8 cellular contexts compared by ENCODE assay signal in genomic region chr1:45306319-45306718, GRCh38. TPM values are rescaled to one million over a fixed set of nuclear protein-coding genes. Genes with fewer than 3 reads are reported as not detected.
DNase-seq lines count a peak whose midpoint lies in the region; ATAC-seq and TF ChIP-seq lines count a peak whose summit lies in the region.
"Had no signal": no experiment of that assay in that cellular context is flagged by ENCODE, and none has a peak within 500 bp of the region (broad histone marks: within the 10 kb centered on the region; RNA-seq: fewer than 3 reads in every experiment).

No MANE protein-coding gene starts in this region.

- DNase-seq in GM13977 (ENCODE audit: low spot score) (peak; percentile 70), M059J (ENCODE audit: low read depth) (peak; percentile 38), chondrocyte (ENCODE audit: low spot score) (no peak), mesothelial cell of epicardium (ENCODE audit: low spot score in 2 of 2, unreplicated experiment in 2 of 2) (no peak)
- DNase-seq in activated naive CD8-positive, alpha-beta T cell treated with anti-CD3 and anti-CD28 coated beads, Interleukin-2, amount 50 U/mL, for 24 hours = peak; percentile 62
- DNase-seq in stimulated activated CD4-positive, alpha-beta T cell treated with anti-CD3 and anti-CD28 coated beads, Interleukin-2, amount 100 ng/mL, for 48 hours = peak; percentile 36 to 44
- DNase-seq: NCI-H446 had no signal

- H3K4me3 Mint-ChIP-seq in activated naive CD8-positive, alpha-beta T cell treated with anti-CD3 and anti-CD28 coated beads, Interleukin-2, amount 50 U/mL, for 24 hours = peak overlapping the region; percentile 92
- H3K4me3 Mint-ChIP-seq in chondrocyte (ENCODE audit: unreplicated experiment) = no peak overlapping the region
- no peak overlapping the region for H3K4me3 Mint-ChIP-seq in mesothelial cell of epicardium

- H3K4me1 Mint-ChIP-seq in activated naive CD8-positive, alpha-beta T cell treated with anti-CD3 and anti-CD28 coated beads, Interleukin-2, amount 50 U/mL, for 24 hours = peaks cover 42% of the 10 kb centered on the region
- H3K4me1 Mint-ChIP-seq in chondrocyte (ENCODE audit: low read depth) (peaks cover 12% of the 10 kb centered on the region), mesothelial cell of epicardium (peaks cover 15% of the 10 kb centered on the region)

- in situ Hi-C loops in GM13977 (cut with MboI; ENCODE audit: low pct_unique_long_range_greater_than_20kb, low sequenced_read_pairs, unreplicated experiment) = loop anchor here (10.0 to 25.0 kb wide), 2 partner anchors 58 to 469 kb away; partner anchors contain the start of gene PTCH2

- no peaks in the 10 kb centered on the region for H3K9me3 Mint-ChIP-seq in activated naive CD8-positive, alpha-beta T cell treated with anti-CD3 and anti-CD28 coated beads, Interleukin-2, amount 50 U/mL, for 24 hours
- H3K9me3 Mint-ChIP-seq in chondrocyte (ENCODE audit: low read depth) (no peaks in the 10 kb centered on the region), mesothelial cell of epicardium (no peaks in the 10 kb centered on the region)

- no peak for TF ChIP-seq CTCF in GM13977 (IDR thresholded peaks at IDR 0.05; ENCODE audit: extremely low read depth, insufficient read depth, missing control alignments)
- no peak for TF ChIP-seq CTCF in chondrocyte (IDR thresholded peaks at IDR 0.05)
- TF ChIP-seq CTCF in mesothelial cell of epicardium (IDR thresholded peaks at IDR 0.05; ENCODE audit: unreplicated experiment) = no peak

- H3K27ac Mint-ChIP-seq in activated naive CD8-positive, alpha-beta T cell treated with anti-CD3 and anti-CD28 coated beads, Interleukin-2, amount 50 U/mL, for 24 hours = peak overlapping the region; percentile 97
- no peak overlapping the region for H3K27ac Mint-ChIP-seq in chondrocyte (ENCODE audit: unreplicated experiment)
- no peak overlapping the region for H3K27ac Mint-ChIP-seq in mesothelial cell of epicardium

- ATAC-seq in activated naive CD8-positive, alpha-beta T cell treated with anti-CD3 and anti-CD28 coated beads, Interleukin-2, amount 50 U/mL, for 24 hours = peak; percentile 70
- ATAC-seq in HG02588 (IDR thresholded peaks at IDR 0.05; ENCODE audit: unreplicated experiment) = no peak

- no peaks in the 10 kb centered on the region for H3K27me3 Mint-ChIP-seq in activated naive CD8-positive, alpha-beta T cell treated with anti-CD3 and anti-CD28 coated beads, Interleukin-2, amount 50 U/mL, for 24 hours
- H3K27me3 Mint-ChIP-seq in chondrocyte (ENCODE audit: low read depth) (no peaks in the 10 kb centered on the region), mesothelial cell of epicardium (ENCODE audit: low read depth) (no peaks in the 10 kb centered on the region)

- H3K36me3 Mint-ChIP-seq in activated naive CD8-positive, alpha-beta T cell treated with anti-CD3 and anti-CD28 coated beads, Interleukin-2, amount 50 U/mL, for 24 hours (ENCODE audit: low read depth) = no peaks in the 10 kb centered on the region
- H3K36me3 Mint-ChIP-seq in chondrocyte (ENCODE audit: low read depth) (no peaks in the 10 kb centered on the region), mesothelial cell of epicardium (no peaks in the 10 kb centered on the region)

RNA-seq across cellular contexts. Expression of gene HPDL, which starts 20.4 kb away (rescaled TPM):
- not detected in 2 replicates for total RNA-seq in M059J (2014; rRNA removed; shearing (Covaris generic))
- 0.34 to 1.0 TPM (median 0.49 TPM) in 3 replicates for total RNA-seq in chondrocyte
- 2.1 to 2.8 TPM (median 2.4 TPM) in 3 replicates for total RNA-seq in mesothelial cell of epicardium

RNA-seq across cellular contexts. Expression of gene TOE1, which starts 33.7 kb away (rescaled TPM):
- 19.2 and 20.9 TPM in 2 replicates for total RNA-seq in M059J (2014; rRNA removed; shearing (Covaris generic))
- total RNA-seq in chondrocyte (5.2 to 6.2 TPM (median 5.5 TPM) in 3 replicates), mesothelial cell of epicardium (10.9 to 14.0 TPM (median 13.2 TPM) in 3 replicates)

RNA-seq across cellular contexts. Expression of gene MUTYH, which starts 33.9 kb away (rescaled TPM):
- total RNA-seq in M059J (2014; rRNA removed; shearing (Covaris generic)) = 7.2 and 17.1 TPM in 2 replicates
- total RNA-seq in chondrocyte (12.1 to 20.6 TPM (median 12.8 TPM) in 3 replicates), mesothelial cell of epicardium (39.5 to 43.1 TPM (median 43.0 TPM) in 3 replicates)

Comparison
In these comparisons a context has a peak if more than half of its experiments do, and no peak if none do; other contexts are left out.
1. DNase-seq: peak in GM13977 (single experiment), M059J (single experiment), activated naive CD8-positive, alpha-beta T cell treated with anti-CD3 and anti-CD28 coated beads, Interleukin-2, amount 50 U/mL, for 24 hours (single experiment) and stimulated activated CD4-positive, alpha-beta T cell treated with anti-CD3 and anti-CD28 coated beads, Interleukin-2, amount 100 ng/mL, for 48 hours (2 of 2); none in chondrocyte (single experiment) and mesothelial cell of epicardium (0 of 2).